8 cellular contexts compared by ENCODE assay signal in the genomic region with DNA sequence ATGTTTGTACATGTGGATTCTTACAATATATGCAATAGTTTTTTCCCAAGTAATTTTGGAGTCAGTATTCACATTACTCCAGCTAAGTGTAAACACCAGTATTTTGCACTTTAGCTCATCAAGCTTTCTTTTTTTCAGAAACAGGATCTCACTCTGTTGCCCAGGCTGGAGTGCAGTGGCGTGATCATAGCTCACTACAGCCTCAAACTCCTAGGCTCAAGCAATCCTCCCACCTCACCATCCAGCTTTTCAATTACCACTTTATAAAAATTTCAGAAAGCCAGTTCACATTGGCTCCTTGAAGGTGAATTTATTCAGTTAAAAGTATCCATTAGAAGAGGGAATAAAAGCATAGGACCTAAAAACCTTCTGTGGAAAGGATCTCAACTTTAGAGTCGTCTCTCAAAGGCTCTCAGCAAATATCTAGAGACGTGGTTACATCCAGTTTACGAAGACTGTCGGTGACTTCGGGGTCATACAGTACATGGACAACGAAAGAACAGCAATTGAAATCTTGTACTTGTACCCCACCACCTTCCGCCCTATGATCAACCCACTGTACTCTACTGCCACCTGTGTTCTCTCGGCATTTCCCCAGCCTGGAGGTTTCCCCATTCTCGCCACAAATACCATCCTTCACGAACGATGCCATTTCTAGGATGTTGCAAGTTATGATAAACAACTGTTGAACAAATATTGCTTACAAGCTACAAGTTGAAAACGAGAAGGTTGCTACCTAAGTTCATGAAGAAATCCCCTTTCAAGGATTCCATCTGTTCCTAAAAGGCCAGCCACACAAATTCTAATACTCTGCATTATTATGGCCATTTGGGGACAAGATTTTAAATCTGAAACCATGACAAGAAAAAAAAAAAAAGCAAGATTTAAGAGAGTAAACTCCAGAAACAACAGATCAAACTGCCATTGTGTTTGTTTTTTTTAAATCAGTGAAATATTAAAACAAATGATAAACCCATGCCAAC. TPM values are rescaled to one million over a fixed set of nuclear protein-coding genes. Genes with fewer than 3 reads are reported as not detected.
DNase-seq lines count a peak whose midpoint lies in the region; ATAC-seq, FAIRE-seq and TF ChIP-seq lines count a peak whose summit lies in the region.

No MANE protein-coding gene starts in this region.

- H3K9me3 ChIP-seq in GM12878 (replicated peaks; ENCODE audit: control insufficient read depth, insufficient read depth, low read length) = no peaks in the 10 kb centered on the region
- no peaks in the 10 kb centered on the region for H3K9me3 ChIP-seq in smooth muscle cell (replicated peaks; ENCODE audit: low read depth)

- POLR2A ChIA-PET in GM12878 (lab: Charles Lee) = interaction anchor here (0.7 to 1.3 kb wide), 3 partner anchors 140 to 231 kb away, joined by 3 to 5 read pairs (median 4); no protein-coding TSS in a partner anchor

- H2AFZ ChIP-seq in GM12878 (ENCODE audit: control insufficient read depth, low read depth, low read length) = peak overlapping the region; percentile 88
- no peak overlapping the region for H2AFZ ChIP-seq in smooth muscle cell (ENCODE audit: low read depth)

- FAIRE-seq in GM12878 (lab: Jason Lieb, UNC) = peak; percentile 85

- H3K27ac ChIP-seq in GM12878 (ENCODE audit: control insufficient read depth, insufficient read depth) (peak overlapping the region; percentile 24; the same call in 1 of the 2 replicates), smooth muscle cell (ENCODE audit: low read depth) (peak overlapping the region; percentile 13)

- intact Hi-C loops in GM12878 (cut with micrococcal nuclease; ENCODE audit: unreplicated experiment) = loop anchor here (1.0 to 10.0 kb wide), 6 partner anchors 65 to 478 kb away; no protein-coding TSS in a partner anchor

- TF ChIP-seq RAD21 in GM12878 (IDR thresholded peaks at IDR 0.05; ENCODE audit: insufficient read depth, low read depth, low read length) = peak; percentile 90

- RAD21 ChIA-PET in GM12878 (lab: Charles Lee; ENCODE audit: unreplicated experiment) = interaction anchor here (0.6 to 11.9 kb wide), 28 partner anchors 9 to 288 kb away, joined by 3 to 262 read pairs (median 5); no protein-coding TSS in a partner anchor

- H4K20me1 ChIP-seq in GM12878 (ENCODE audit: control insufficient read depth, insufficient read depth) (peaks cover 2% of the 10 kb centered on the region; the same call in 1 of the 2 replicates), smooth muscle cell (ENCODE audit: low read depth) (peaks cover 17% of the 10 kb centered on the region)

- H3F3A ChIP-seq in smooth muscle cell (ENCODE audit: low read depth) = peaks cover 20% of the 10 kb centered on the region

- CTCF ChIA-PET in GM12878 (lab: Yijun Ruan, JAX) = interaction anchor here (0.6 to 18.7 kb wide), 40 partner anchors 8 to 315 kb away, joined by 3 to 567 read pairs (median 4); no protein-coding TSS in a partner anchor

- peak overlapping the region; percentile 83 for H3K4me3 ChIP-seq in GM12878
- H3K4me3 ChIP-seq in smooth muscle cell = peak overlapping the region; percentile 91

- TF ChIP-seq CTCF in GM12878 (IDR thresholded peaks at IDR 0.05 in 2 of 3, conservative IDR thresholded peaks at IDR 0.05 in 1 of 3; ENCODE audit: control insufficient read depth in 2 of 3, extremely low read depth in 1 of 3, insufficient read depth in 1 of 3, low read depth in 3 of 3, low read length in 3 of 3) = peak; percentile 68 to 87 (median 80); a peak in 5 of 6 replicates
- TF ChIP-seq CTCF in smooth muscle cell (IDR thresholded peaks at IDR 0.05; ENCODE audit: borderline replicate concordance, insufficient read depth, poor library complexity, severe bottlenecking) = peak; percentile 32

- ATAC-seq in GM18868 (IDR thresholded peaks at IDR 0.05; ENCODE audit: unreplicated experiment) (peak; percentile 28), GM12878 (peak; percentile 65), GM18520 (IDR thresholded peaks at IDR 0.05; ENCODE audit: unreplicated experiment) (no peak)

- in situ Hi-C loops in GM12878 (cut with MboI) = loop anchor here (10.0 kb wide), 1 partner anchor 478 kb away; no protein-coding TSS in a partner anchor

- TSS peak; percentile 48 for BruUV-seq in GM12878 (replicated peaks; lab: Mats Ljungman, UMichigan)

- SMC1A ChIA-PET in GM12878 (lab: Charles Lee; ENCODE audit: uncharacterized antibody, unreplicated experiment) = interaction anchor here (0.6 to 18.1 kb wide), 42 partner anchors 8 to 287 kb away, joined by 3 to 362 read pairs (median 4); no protein-coding TSS in a partner anchor

- TF ChIP-seq POLR2A in GM12878 (IDR thresholded peaks at IDR 0.05; ENCODE audit: low read depth, low read length) = no peak

- H3K36me3 ChIP-seq in GM12878 (ENCODE audit: control insufficient read depth in 2 of 2, insufficient read depth in 2 of 2, low read length in 1 of 2) = no peaks in the 10 kb centered on the region
- no peaks in the 10 kb centered on the region for H3K36me3 ChIP-seq in smooth muscle cell (ENCODE audit: low read depth)

- TF ChIP-seq EP300 in GM12878 (IDR thresholded peaks at IDR 0.05; ENCODE audit: borderline replicate concordance in 1 of 2, control insufficient read depth in 1 of 2, low read depth in 2 of 2, low read length in 2 of 2) = no peak

- no peaks in the 10 kb centered on the region for H3K27me3 ChIP-seq in GM12878 (replicated peaks in 1 of 2; ENCODE audit: control insufficient read depth in 2 of 2, insufficient read depth in 2 of 2, low read length in 1 of 2)
- H3K27me3 ChIP-seq in smooth muscle cell (ENCODE audit: low read depth) = no peaks in the 10 kb centered on the region

- peak overlapping the region; percentile 74 for H3K9ac ChIP-seq in GM12878 (ENCODE audit: control insufficient read depth, insufficient read depth, low read length)
- peak overlapping the region; percentile 79 for H3K9ac ChIP-seq in smooth muscle cell (ENCODE audit: low read depth)

- no peaks in the 10 kb centered on the region; the same call in 1 of the 2 replicates for H3K4me1 ChIP-seq in GM12878 (ENCODE audit: control insufficient read depth, insufficient read depth, low read length)
- peaks cover 13% of the 10 kb centered on the region for H3K4me1 ChIP-seq in smooth muscle cell (ENCODE audit: low read depth)

- H3K79me2 ChIP-seq in GM12878 (ENCODE audit: control insufficient read depth, insufficient read depth, low read length) = peaks cover 49% of the 10 kb centered on the region
- peaks cover 59% of the 10 kb centered on the region for H3K79me2 ChIP-seq in smooth muscle cell (ENCODE audit: low read depth)

- H3K4me2 ChIP-seq in GM12878 (ENCODE audit: control insufficient read depth, insufficient read depth) = peak overlapping the region; percentile 85
- peak overlapping the region; percentile 96 for H3K4me2 ChIP-seq in smooth muscle cell

- peak; percentile 79 for DNase-seq in Ammon's horn (ENCODE audit: low spot score)
- peak; percentile 48 for DNase-seq in NCI-H460 (ENCODE audit: extremely low read depth, low read depth)
- peak; percentile 70 for DNase-seq in GM12878 (ENCODE audit: low read depth, low spot score)
- DNase-seq in islet precursor cell = peak; percentile 77
- DNase-seq in smooth muscle cell (lab: John Stamatoyannopoulos, UW; ENCODE audit: unreplicated experiment) = no peak
- DNase-seq in COLO829 (ENCODE audit: low spot score) = no peak

- WGBS in GM12878 (ENCODE audit: insufficient coverage, insufficient replicate concordance, low lambda C conversion rate, missing lambda C conversion rate) = 21% methylated on average over 13 of the region's 13 CpGs
- 40% methylated on average over 13 of the region's 13 CpGs for WGBS in smooth muscle cell (ENCODE audit: low lambda C conversion rate)

RNA-seq across cellular contexts. Expression of gene APBB2, which starts 1.8 kb away (rescaled TPM):
- total RNA-seq in NCI-H460 (2014; rRNA removed; shearing (Covaris generic)) = 32.2 and 34.4 TPM in 2 replicates
- polyA plus RNA-seq in NCI-H460 (2014; cell fraction: nucleus; rRNA removed) = 16.2 and 18.1 TPM in 2 replicates
- total RNA-seq in GM12878 (2013; cell fraction: nucleolus; rRNA removed) = 108 and 115 TPM in 2 replicates
- total RNA-seq in GM12878 (2014; rRNA removed) = 22.2 and 23.1 TPM in 2 replicates
- total RNA-seq in GM12878 (2014; rRNA removed; fragmentation: Illumina TruSeq; extraction: Trizol) = 17.5 and 19.7 TPM in 2 replicates
- 24.6 and 24.8 TPM in 2 replicates for total RNA-seq in GM12878 (2021)
- polyA plus RNA-seq in GM12878 (2011; ENCODE audit: low read depth) = 4.4 TPM
- polyA plus RNA-seq in GM12878 (2011; rRNA removed) = 12.1 and 18.8 TPM in 2 replicates
- 15.4 and 20.5 TPM in 2 replicates for polyA plus RNA-seq in GM12878 (2011; cell fraction: cytosol; rRNA removed)
- 18.9 and 19.3 TPM in 2 replicates for polyA plus RNA-seq in GM12878 (2011; cell fraction: nucleus; rRNA removed)
- 7.5 and 9.0 TPM in 2 replicates for polyA plus RNA-seq in GM12878 (2012)
- polyA plus RNA-seq in GM12878 (2014; fragmentation: Illumina TruSeq; extraction: Trizol) = 19.8 and 23.3 TPM in 2 replicates
- polyA plus RNA-seq in GM12878 (2014; fragmentation: Nextera tagmentation; extraction: Ambion mirVana) = 1 to 10 TPM; 2.7 to 3.1 TPM
- 10.6 and 12.5 TPM in 2 replicates for polyA plus RNA-seq in GM12878 (2014; rRNA removed)
- 10 to 100 TPM; 15.9 to 19.3 TPM for polyA plus RNA-seq in GM12878 (2016; fragmentation: Nextera tagmentation; extraction: Ambion mirVana)
- polyA minus RNA-seq in GM12878 (2011; rRNA and poly(A)+ RNA removed) = 43.5 and 47.3 TPM in 2 replicates
- 10.4 and 13.5 TPM in 2 replicates for polyA minus RNA-seq in GM12878 (2011; cell fraction: cytosol; rRNA and poly(A)+ RNA removed)
- 31.8 and 43.5 TPM in 2 replicates for polyA minus RNA-seq in GM12878 (2011; cell fraction: nucleus; rRNA and poly(A)+ RNA removed)
- 60.9 and 83.9 TPM in 2 replicates for total RNA-seq in smooth muscle cell
- polyA plus RNA-seq in smooth muscle cell = 22.1 and 32.7 TPM in 2 replicates

RNA-seq across cellular contexts. Expression of gene UCHL1, which starts 44.2 kb away (rescaled TPM):
- 2,874 and 3,041 TPM in 2 replicates for total RNA-seq in NCI-H460 (2014; rRNA removed; shearing (Covaris generic))
- 4,685 and 4,865 TPM in 2 replicates for polyA plus RNA-seq in NCI-H460 (2014; cell fraction: nucleus; rRNA removed)
- not detected in 2 replicates for total RNA-seq in GM12878 (2013; cell fraction: nucleolus; rRNA removed)
- total RNA-seq in GM12878 (2014; rRNA removed) (138 and 149 TPM in 2 replicates), GM12878 (2014; rRNA removed; fragmentation: Illumina TruSeq; extraction: Trizol) (104 and 111 TPM in 2 replicates), GM12878 (2021) (102 and 107 TPM in 2 replicates), smooth muscle cell (330 and 360 TPM in 2 replicates)
- polyA plus RNA-seq in GM12878 (2011; ENCODE audit: low read depth) = 49.9 TPM
- polyA plus RNA-seq in GM12878 (2011; rRNA removed) (0.14 and 0.29 TPM in 2 replicates), GM12878 (2014; fragmentation: Illumina TruSeq; extraction: Trizol) (130 and 178 TPM in 2 replicates), GM12878 (2014; fragmentation: Nextera tagmentation; extraction: Ambion mirVana) (10 to 100 TPM; 41.2 to 84.3 TPM), GM12878 (2014; rRNA removed) (142 and 153 TPM in 2 replicates), GM12878 (2016; fragmentation: Nextera tagmentation; extraction: Ambion mirVana) (100 to 1,000 TPM; 169 to 175 TPM), smooth muscle cell (206 and 223 TPM in 2 replicates)
- polyA plus RNA-seq in GM12878 (2011; cell fraction: cytosol; rRNA removed) = 0.40 and 0.55 TPM in 2 replicates
- 0.29 and 0.37 TPM in 2 replicates for polyA plus RNA-seq in GM12878 (2011; cell fraction: nucleus; rRNA removed)
- polyA plus RNA-seq in GM12878 (2012) = 31.9 and 46.9 TPM in 2 replicates
- polyA minus RNA-seq in GM12878 (2011; rRNA and poly(A)+ RNA removed) = not detected in 2 replicates
- not detected in 2 replicates for polyA minus RNA-seq in GM12878 (2011; cell fraction: cytosol; rRNA and poly(A)+ RNA removed)
- not detected in 2 replicates for polyA minus RNA-seq in GM12878 (2011; cell fraction: nucleus; rRNA and poly(A)+ RNA removed)

Comparison
In these comparisons a context has a peak if more than half of its experiments do, and no peak if none do; other contexts are left out.
1. DNase-seq: peak in Ammon's horn (single experiment), NCI-H460 (single experiment), GM12878 (single experiment) and islet precursor cell (single experiment); none in smooth muscle cell (single experiment) and COLO829 (single experiment).